In the genomic region with DNA sequence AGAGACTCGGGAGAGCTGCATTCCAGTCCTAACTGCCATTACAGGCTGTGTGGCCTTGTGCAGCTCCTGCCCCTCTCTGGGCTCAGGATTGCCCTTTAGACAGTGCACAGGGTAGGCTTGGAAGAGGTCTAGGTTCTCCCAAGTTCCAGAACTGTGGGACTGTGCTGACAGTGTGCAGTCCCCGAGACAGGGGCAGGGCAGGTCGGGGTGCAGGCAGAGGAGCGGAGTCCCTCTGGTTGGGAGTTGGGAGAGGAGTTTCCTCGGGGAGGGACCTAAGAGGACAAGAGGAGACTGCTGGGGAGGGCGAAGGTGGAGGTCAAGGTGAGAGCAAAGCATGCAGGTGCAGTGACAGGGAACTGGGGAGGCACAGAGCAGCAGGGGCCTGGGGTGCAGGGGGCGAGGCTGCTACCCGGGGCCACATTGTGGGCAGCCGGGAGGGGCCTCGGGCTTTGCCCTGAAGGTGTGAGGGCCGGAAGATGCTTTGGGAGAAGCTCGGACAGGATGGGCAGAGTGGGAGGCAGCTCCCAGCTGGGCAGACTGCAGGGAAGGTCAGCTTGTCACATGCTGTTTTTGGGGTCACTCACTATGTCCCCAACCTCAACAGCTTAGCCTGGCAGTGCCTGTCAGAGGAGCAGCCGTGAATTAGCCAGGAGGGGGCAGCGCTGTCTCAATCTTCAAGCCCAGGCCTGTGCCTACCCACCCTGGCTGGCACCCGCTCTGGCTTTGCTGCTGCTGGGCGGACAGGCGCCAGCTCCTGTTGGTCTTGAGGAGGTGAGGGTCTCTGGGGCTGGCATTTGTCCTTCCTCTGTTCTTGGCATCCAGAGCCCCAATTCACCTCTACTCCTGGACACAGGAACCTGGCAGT, we compare ENCODE assay signal across 8 cellular contexts. TPM values are rescaled to one million over a fixed set of nuclear protein-coding genes. Genes with fewer than 3 reads are reported as not detected.
DNase-seq lines count a peak whose midpoint lies in the region; ATAC-seq, FAIRE-seq and TF ChIP-seq lines count a peak whose summit lies in the region.

No MANE protein-coding gene starts in this region.

- no peaks in the 10 kb centered on the region for H3K36me3 Mint-ChIP-seq in activated T-helper 17 cell treated with anti-CD3 and anti-CD28 coated beads, Interleukin-2, amount 50 U/mL, for 72 hours (ENCODE audit: low read depth)
- no peaks in the 10 kb centered on the region for H3K36me3 Mint-ChIP-seq in glutamatergic neuron (ENCODE audit: unreplicated experiment)

- H2AFZ ChIP-seq in PC-3 (ENCODE audit: low read length), result no peak overlapping the region

- intact Hi-C loops in Right ventricle myocardium superior (cut with DNase I) (loop anchor here (5.0 kb wide), 1 partner anchor 36 kb away; no protein-coding TSS in a partner anchor), Right ventricle myocardium inferior (cut with DNase I) (loop anchor here (1.0 kb wide), 1 partner anchor 74 kb away; no protein-coding TSS in a partner anchor), PC-3 (cut with micrococcal nuclease) (loop anchor here (1.0 to 10.0 kb wide), 2 partner anchors 74 to 197 kb away; no protein-coding TSS in a partner anchor)

- H3K9me3 Mint-ChIP-seq in activated T-helper 17 cell treated with anti-CD3 and anti-CD28 coated beads, Interleukin-2, amount 50 U/mL, for 72 hours, result no peaks in the 10 kb centered on the region
- peaks cover 4% of the 10 kb centered on the region for H3K9me3 Mint-ChIP-seq in glutamatergic neuron (ENCODE audit: unreplicated experiment)

- CTCF ChIA-PET in PC-3 (lab: Charles Lee), result interaction anchor here (0.6 kb wide), 1 partner anchor 392 kb away, joined by 3 read pairs; no protein-coding TSS in a partner anchor

- ATAC-seq in Right ventricle myocardium superior (ENCODE audit: poor library complexity) (no peak), Right ventricle myocardium inferior (no peak), PC-3 (peak; percentile 66), GM19324 (IDR thresholded peaks at IDR 0.05; ENCODE audit: low FRiP score, unreplicated experiment) (no peak), HG03108 (IDR thresholded peaks at IDR 0.05; ENCODE audit: unreplicated experiment) (no peak)
- ATAC-seq in activated T-helper 17 cell treated with anti-CD3 and anti-CD28 coated beads, Interleukin-2, amount 50 U/mL, for 72 hours (replicated peaks), result peak; percentile 74

- peak; percentile 79 for DNase-seq in Right ventricle myocardium superior
- no peak for DNase-seq in Right ventricle myocardium inferior (ENCODE audit: missing footprints)
- peak; percentile 58 for DNase-seq in PC-3
- DNase-seq in glutamatergic neuron, result peak; percentile 65
- DNase-seq in small intestine, result peak; percentile 50

- BruUV-seq in PC-3 (replicated peaks; lab: Mats Ljungman, UMichigan), result no TSS peak

- H3K27ac ChIP-seq in PC-3 (ENCODE audit: low read length), result no peak overlapping the region
- H3K27ac ChIP-seq in small intestine (ENCODE audit: low read depth in 1 of 2, low read length in 1 of 2), result no peak overlapping the region

- no peak overlapping the region for H3K4me3 ChIP-seq in PC-3 (ENCODE audit: low read length)
- no peak overlapping the region for H3K4me3 ChIP-seq in small intestine (ENCODE audit: low read depth in 1 of 2, low read length in 2 of 2)

- H3K9me3 ChIP-seq in PC-3 (ENCODE audit: low read length) (no peaks in the 10 kb centered on the region), small intestine (ENCODE audit: control insufficient read depth, low read depth) (no peaks in the 10 kb centered on the region)

- H3K9ac ChIP-seq in PC-3 (ENCODE audit: low read length), result no peak overlapping the region

- H3K4me3 Mint-ChIP-seq in activated T-helper 17 cell treated with anti-CD3 and anti-CD28 coated beads, Interleukin-2, amount 50 U/mL, for 72 hours, result no peak overlapping the region
- no peak overlapping the region for H3K4me3 Mint-ChIP-seq in glutamatergic neuron (ENCODE audit: unreplicated experiment)

- H3K4me1 ChIP-seq in PC-3 (ENCODE audit: insufficient read depth, low read length) (no peaks in the 10 kb centered on the region), small intestine (ENCODE audit: control insufficient read depth in 2 of 2, insufficient read depth in 1 of 2, low read depth in 1 of 2, low read length in 1 of 2) (peaks cover 2 to 8% of the 10 kb centered on the region in 2 donors)

- H3K27me3 Mint-ChIP-seq in activated T-helper 17 cell treated with anti-CD3 and anti-CD28 coated beads, Interleukin-2, amount 50 U/mL, for 72 hours, result peaks cover 3% of the 10 kb centered on the region
- H3K27me3 Mint-ChIP-seq in glutamatergic neuron (ENCODE audit: unreplicated experiment), result peaks cover 5% of the 10 kb centered on the region

- H3F3A ChIP-seq in PC-3 (ENCODE audit: low read length, unreplicated experiment), result no peaks in the 10 kb centered on the region

- H4K20me1 ChIP-seq in PC-3 (ENCODE audit: low read length), result no peaks in the 10 kb centered on the region

- TF ChIP-seq CTCF in PC-3 (conservative IDR thresholded peaks at IDR 0.05; ENCODE audit: low read depth, low read length) (peak; percentile 66), glutamatergic neuron (IDR thresholded peaks at IDR 0.05; ENCODE audit: partially characterized antibody, unreplicated experiment) (peak; percentile 15)

- H3K36me3 ChIP-seq in PC-3 (ENCODE audit: low read depth, low read length) (no peaks in the 10 kb centered on the region), small intestine (ENCODE audit: control insufficient read depth in 2 of 2, insufficient read depth in 2 of 2, low read length in 2 of 2) (no peaks in the 10 kb centered on the region)

- H3K4me1 Mint-ChIP-seq in activated T-helper 17 cell treated with anti-CD3 and anti-CD28 coated beads, Interleukin-2, amount 50 U/mL, for 72 hours, result peaks cover 5% of the 10 kb centered on the region
- H3K4me1 Mint-ChIP-seq in glutamatergic neuron (ENCODE audit: low read depth, unreplicated experiment), result peaks cover 6% of the 10 kb centered on the region

- POLR2A ChIA-PET in PC-3 (lab: Charles Lee; ENCODE audit: unreplicated experiment), result no interaction called here

- H3K79me2 ChIP-seq in PC-3 (ENCODE audit: low read length), result no peaks in the 10 kb centered on the region

- H3K9me2 ChIP-seq in PC-3 (replicated peaks; ENCODE audit: low read length), result no peaks in the 10 kb centered on the region

- no peak overlapping the region for H3K4me2 ChIP-seq in PC-3 (ENCODE audit: low read length)

- no peaks in the 10 kb centered on the region for H3K27me3 ChIP-seq in PC-3 (ENCODE audit: low read length)
- H3K27me3 ChIP-seq in small intestine (ENCODE audit: control insufficient read depth in 2 of 2, insufficient read depth in 2 of 2, low read length in 2 of 2), result no peaks in the 10 kb centered on the region

- WGBS in small intestine, 3 donors, result 16 to 51% (median 30%) methylated on average over 15 to 17 of the region's 17 CpGs

- no peak overlapping the region for H3K27ac Mint-ChIP-seq in activated T-helper 17 cell treated with anti-CD3 and anti-CD28 coated beads, Interleukin-2, amount 50 U/mL, for 72 hours
- H3K27ac Mint-ChIP-seq in glutamatergic neuron (ENCODE audit: unreplicated experiment), result no peak overlapping the region

- no peak for FAIRE-seq in small intestine (lab: Jason Lieb, UNC)

RNA-seq across cellular contexts. Expression of gene CSPG4, which starts 15.4 kb away (rescaled TPM):
- total RNA-seq in Right ventricle myocardium superior (5.2 TPM), Right ventricle myocardium inferior (7.8 TPM), PC-3 (2014; rRNA removed) (2.0 and 2.9 TPM in 2 replicates), glutamatergic neuron (ENCODE audit: unreplicated experiment) (1.1 TPM)
- total RNA-seq in activated T-helper 17 cell treated with anti-CD3 and anti-CD28 coated beads, Interleukin-2, amount 50 U/mL, for 72 hours, result under 1 TPM in 1 of 2 donors, not detected in 1; 0.02 TPM
- polyA plus RNA-seq in small intestine, result 1 to 10 TPM in 1 of 3 donors, under 1 TPM in 2; 0.22 to 7.2 (median 0.54) TPM

Comparison
In these comparisons a context has a peak if more than half of its experiments do, and no peak if none do; other contexts are left out.
1. ATAC-seq: peak in PC-3 (single experiment) and activated T-helper 17 cell treated with anti-CD3 and anti-CD28 coated beads, Interleukin-2, amount 50 U/mL, for 72 hours (single experiment); none in Right ventricle myocardium superior (single experiment), Right ventricle myocardium inferior (single experiment), GM19324 (single experiment) and HG03108 (single experiment).